Comparison of ENCODE assay signal across 29 cellular contexts in the genomic region with DNA sequence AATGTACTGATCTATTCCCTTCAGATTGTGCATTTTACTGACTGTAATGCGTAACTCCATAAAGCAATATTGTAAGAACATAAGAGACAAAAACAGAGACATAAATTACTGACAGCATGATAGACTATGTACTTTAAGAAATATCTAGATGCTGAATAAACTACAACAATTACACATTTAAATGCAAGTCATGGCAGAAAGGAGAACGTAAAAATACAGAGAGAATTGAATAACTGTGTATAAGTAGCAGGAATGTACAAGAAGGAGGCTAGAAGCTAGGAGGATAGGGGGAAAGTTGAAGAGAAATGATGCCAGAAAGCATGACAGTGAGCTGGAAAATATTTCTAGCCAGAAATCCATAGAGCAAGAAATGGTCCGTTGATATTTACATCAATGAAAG.
"Had no signal": no experiment of that assay in that cellular context is flagged by ENCODE, and none has a peak within 500 bp of the region (broad histone marks: within the 10 kb centered on the region; RNA-seq: fewer than 3 reads in every experiment).

No MANE protein-coding gene starts in this region.

- H3K4me1 Mint-ChIP-seq: stimulated activated effector memory CD8-positive, alpha-beta T cell treated with anti-CD3 and anti-CD28 coated beads, Interleukin-12 subunit alpha, Interleukin-12 subunit beta, amount 100 ng/mL, for 72 hours; stimulated activated memory B cell treated with anti-CD40 and anti-IgM and Interleukin-4, amounts not matched to agents 10 μg/mL and 1 μg/mL and 100 μg/mL, for 72 hours; stimulated activated naive B cell treated with anti-CD40 and anti-IgM and Interleukin-4, amounts not matched to agents 10 μg/mL and 1 μg/mL and 100 μg/mL, for 72 hours; stimulated activated naive CD8-positive, alpha-beta T cell treated with anti-CD3 and anti-CD28 coated beads, Interleukin-15, amount 100 ng/mL, for 72 hours had no signal

- H3K27me3 ChIP-seq: testis, thyroid gland, tibial nerve, upper lobe of left lung, upper lobe of right lung, uterus, vagina had no signal

- FAIRE-seq: urothelium cell line had no signal

- H3K4me1 ChIP-seq: stomach, suprapubic skin, testis, thyroid gland, transverse colon, upper lobe of left lung, upper lobe of right lung, uterus, vagina had no signal

- H3K36me3 ChIP-seq: stomach, suprapubic skin, thoracic aorta, thyroid gland, tibial artery, tibial nerve, transverse colon, upper lobe of left lung, upper lobe of right lung, uterus, vagina had no signal

- H3K36me3 Mint-ChIP-seq: stimulated activated effector memory CD8-positive, alpha-beta T cell treated with anti-CD3 and anti-CD28 coated beads, Interleukin-12 subunit alpha, Interleukin-12 subunit beta, amount 100 ng/mL, for 72 hours; stimulated activated memory B cell treated with anti-CD40 and anti-IgM and Interleukin-4, amounts not matched to agents 10 μg/mL and 1 μg/mL and 100 μg/mL, for 72 hours; stimulated activated naive B cell treated with anti-CD40 and anti-IgM and Interleukin-4, amounts not matched to agents 10 μg/mL and 1 μg/mL and 100 μg/mL, for 72 hours; type B pancreatic cell had no signal

- H3K9me3 ChIP-seq: stomach, suprapubic skin, testis, thoracic aorta, thyroid gland, tibial artery, tibial nerve, transverse colon, upper lobe of left lung, upper lobe of right lung, uterus, vagina had no signal

- H3K4me3 Mint-ChIP-seq: stimulated activated effector memory CD8-positive, alpha-beta T cell treated with anti-CD3 and anti-CD28 coated beads, Interleukin-12 subunit alpha, Interleukin-12 subunit beta, amount 100 ng/mL, for 72 hours; stimulated activated memory B cell treated with anti-CD40 and anti-IgM and Interleukin-4, amounts not matched to agents 10 μg/mL and 1 μg/mL and 100 μg/mL, for 72 hours; stimulated activated naive B cell treated with anti-CD40 and anti-IgM and Interleukin-4, amounts not matched to agents 10 μg/mL and 1 μg/mL and 100 μg/mL, for 72 hours; stimulated activated naive CD8-positive, alpha-beta T cell treated with anti-CD3 and anti-CD28 coated beads, Interleukin-15, amount 100 ng/mL, for 72 hours; stimulated activated naive CD8-positive, alpha-beta T cell treated with anti-CD3 and anti-CD28 coated beads, Interleukin-15, Interleukin-2, amounts not matched to agents 100 ng/mL and 50 ng/mL, for 24 hours; type B pancreatic cell had no signal

- DNase-seq: stimulated activated CD4-positive, alpha-beta T cell treated with anti-CD3 and anti-CD28 coated beads, Interleukin-2, amount 100 ng/mL, for 48 hours; stimulated activated CD4-positive, alpha-beta T cell treated with anti-CD3 and anti-CD28 coated beads, Interleukin-4, amount 100 ng/mL, for 1 hour; stimulated activated CD4-positive, alpha-beta T cell treated with anti-CD3 and anti-CD28 coated beads, Interleukin-4, amount 100 ng/mL, for 24 hours; stimulated activated CD4-positive, alpha-beta T cell treated with anti-CD3 and anti-CD28 coated beads, Interleukin-4, amount 100 ng/mL, for 4 hours; stimulated activated CD8-positive, alpha-beta memory T cell treated with anti-CD3 and anti-CD28 coated beads, Interleukin-4, amount 100 ng/mL, for 48 hours; stimulated activated naive B cell treated with anti-CD40 and anti-IgM and Interleukin-4, amounts not matched to agents 10 μg/mL and 1 μg/mL and 100 μg/mL, for 72 hours; stimulated activated naive CD4-positive, alpha-beta T cell; stimulated activated naive CD4-positive, alpha-beta T cell treated with Interleukin-2 at 50 U/mL for 16 hours; stimulated activated naive CD8-positive, alpha-beta T cell treated with anti-CD3 and anti-CD28 coated beads, Interleukin-15, amount 100 ng/mL, for 72 hours; stimulated activated naive CD8-positive, alpha-beta T cell treated with anti-CD3 and anti-CD28 coated beads, Interleukin-15, Interleukin-2, amounts not matched to agents 100 U/mL and 50 U/mL, for 24 hours; stomach; substantia nigra; testis; thyroid gland; tibial artery; transverse colon; trophoblast cell; upper lobe of left lung; upper lobe of right lung; uterus had no signal

- ATAC-seq: stimulated activated effector memory CD8-positive, alpha-beta T cell treated with anti-CD3 and anti-CD28 coated beads, Interleukin-12 subunit alpha, Interleukin-12 subunit beta, amount 100 ng/mL, for 72 hours; stimulated activated memory B cell treated with anti-CD40 and anti-IgM and Interleukin-4, amounts not matched to agents 10 μg/mL and 1 μg/mL and 100 μg/mL, for 72 hours; stimulated activated naive B cell treated with anti-CD40 and anti-IgM and Interleukin-4, amounts not matched to agents 10 μg/mL and 1 μg/mL and 100 μg/mL, for 72 hours; stimulated activated naive CD8-positive, alpha-beta T cell treated with anti-CD3 and anti-CD28 coated beads, Interleukin-15, amount 100 ng/mL, for 72 hours; stimulated activated naive CD8-positive, alpha-beta T cell treated with anti-CD3 and anti-CD28 coated beads, Interleukin-15, Interleukin-2, amounts not matched to agents 100 U/mL and 50 U/mL, for 24 hours; upper lobe of right lung had no signal

- H3K27ac ChIP-seq: stomach, suprapubic skin, testis, thoracic aorta, thyroid gland, tibial artery, tibial nerve, transverse colon, upper lobe of left lung, upper lobe of right lung, uterus, vagina had no signal

- H3K4me3 ChIP-seq: stomach, suprapubic skin, testis, thoracic aorta, thyroid gland, tibial artery, tibial nerve, transverse colon, upper lobe of left lung, upper lobe of right lung, uterus, vagina had no signal

- H3K9me3 Mint-ChIP-seq: stimulated activated effector memory CD8-positive, alpha-beta T cell treated with anti-CD3 and anti-CD28 coated beads, Interleukin-12 subunit alpha, Interleukin-12 subunit beta, amount 100 ng/mL, for 72 hours; stimulated activated memory B cell treated with anti-CD40 and anti-IgM and Interleukin-4, amounts not matched to agents 10 μg/mL and 1 μg/mL and 100 μg/mL, for 72 hours; stimulated activated naive B cell treated with anti-CD40 and anti-IgM and Interleukin-4, amounts not matched to agents 10 μg/mL and 1 μg/mL and 100 μg/mL, for 72 hours; stimulated activated naive CD8-positive, alpha-beta T cell treated with anti-CD3 and anti-CD28 coated beads, Interleukin-15, amount 100 ng/mL, for 72 hours; stimulated activated naive CD8-positive, alpha-beta T cell treated with anti-CD3 and anti-CD28 coated beads, Interleukin-15, Interleukin-2, amounts not matched to agents 100 ng/mL and 50 ng/mL, for 24 hours had no signal

- H3K27ac Mint-ChIP-seq: stimulated activated effector memory CD8-positive, alpha-beta T cell treated with anti-CD3 and anti-CD28 coated beads, Interleukin-12 subunit alpha, Interleukin-12 subunit beta, amount 100 ng/mL, for 72 hours; stimulated activated memory B cell treated with anti-CD40 and anti-IgM and Interleukin-4, amounts not matched to agents 10 μg/mL and 1 μg/mL and 100 μg/mL, for 72 hours; stimulated activated naive B cell treated with anti-CD40 and anti-IgM and Interleukin-4, amounts not matched to agents 10 μg/mL and 1 μg/mL and 100 μg/mL, for 72 hours; stimulated activated naive CD8-positive, alpha-beta T cell treated with anti-CD3 and anti-CD28 coated beads, Interleukin-15, amount 100 ng/mL, for 72 hours; stimulated activated naive CD8-positive, alpha-beta T cell treated with anti-CD3 and anti-CD28 coated beads, Interleukin-15, Interleukin-2, amounts not matched to agents 100 ng/mL and 50 ng/mL, for 24 hours; type B pancreatic cell had no signal
